8 cellular contexts compared by ENCODE assay signal in genomic region chr4:75673959-75674328, GRCh38. TPM values are rescaled to one million over a fixed set of nuclear protein-coding genes. Genes with fewer than 3 reads are reported as not detected.
DNase-seq lines count a peak whose midpoint lies in the region; ATAC-seq and TF ChIP-seq lines count a peak whose summit lies in the region.

No MANE protein-coding gene starts in this region.

- H3K36me3 ChIP-seq in muscle layer of colon (ENCODE audit: insufficient read depth, low read length) = no peaks in the 10 kb centered on the region

- H3K9me3 Mint-ChIP-seq in central memory CD8-positive, alpha-beta T cell = no peaks in the 10 kb centered on the region

- H3K27ac ChIP-seq in muscle layer of colon (ENCODE audit: low read depth, low read length) = peak overlapping the region; percentile 99

- POLR2A ChIA-PET in AG04449 (lab: Yijun Ruan, JAX) = interaction anchor here (1.8 kb wide), 1 partner anchor 50 kb away, joined by 7 read pairs; the partner anchor contains the start of gene USO1

- H3K4me3 ChIP-seq in AG04449 (ENCODE audit: low read depth, low read length) = peak overlapping the region; percentile 90
- H3K4me3 ChIP-seq in Jurkat, Clone E6-1 (ENCODE audit: low read length) = peak overlapping the region; percentile 97
- peak overlapping the region; percentile 90 to 95 for H3K4me3 ChIP-seq in muscle layer of colon (ENCODE audit: low read depth in 1 of 2, low read length in 2 of 2)

- H3K36me3 Mint-ChIP-seq in central memory CD8-positive, alpha-beta T cell (ENCODE audit: insufficient read depth) = peaks cover 21% of the 10 kb centered on the region

- TF ChIP-seq CTCF in AG04449 (IDR thresholded peaks at IDR 0.05; ENCODE audit: insufficient read depth, low read length, missing control alignments) = no peak

- no peaks in the 10 kb centered on the region for H3K27me3 ChIP-seq in muscle layer of colon (ENCODE audit: control insufficient read depth in 1 of 2, insufficient read depth in 2 of 2, low read length in 2 of 2)

- DNase-seq in AG04449 (ENCODE audit: low read depth, low spot score) (no peak), AG08396 (ENCODE audit: low spot score) (no peak)
- no peak for DNase-seq in Jurkat, Clone E6-1 (ENCODE audit: low read depth, low spot score)
- DNase-seq in central memory CD8-positive, alpha-beta T cell (ENCODE audit: low spot score in 2 of 2) = no peak

- H3K4me3 Mint-ChIP-seq in central memory CD8-positive, alpha-beta T cell = peak overlapping the region; percentile 100

- H3K27me3 Mint-ChIP-seq in central memory CD8-positive, alpha-beta T cell = no peaks in the 10 kb centered on the region

- no peaks in the 10 kb centered on the region for H3K9me3 ChIP-seq in muscle layer of colon (ENCODE audit: low read length)

- CTCF ChIA-PET in AG04449 (lab: Yijun Ruan, JAX) = interaction anchor here (6.5 kb wide), 1 partner anchor 50 kb away, joined by 35 read pairs; the partner anchor contains the start of gene USO1

- peak overlapping the region; percentile 95 for H3K9ac ChIP-seq in muscle layer of colon (ENCODE audit: low read length)

- H3K4me1 Mint-ChIP-seq in central memory CD8-positive, alpha-beta T cell = peaks cover 44% of the 10 kb centered on the region

- H3K4me1 ChIP-seq in muscle layer of colon (ENCODE audit: insufficient read depth, low read length) = peaks cover 34% of the 10 kb centered on the region

- H3K27ac Mint-ChIP-seq in central memory CD8-positive, alpha-beta T cell (ENCODE audit: low read depth) = peak overlapping the region; percentile 99

- no peak for ATAC-seq in central memory CD8-positive, alpha-beta T cell (replicated peaks; ENCODE audit: extremely low read depth, poor library complexity, severe bottlenecking)
- ATAC-seq in HG03460 (IDR thresholded peaks at IDR 0.05; ENCODE audit: unreplicated experiment) (no peak), HG02981 (IDR thresholded peaks at IDR 0.05; ENCODE audit: unreplicated experiment) (no peak), GM18498 (IDR thresholded peaks at IDR 0.05; ENCODE audit: unreplicated experiment) (no peak)

RNA-seq across cellular contexts. Expression of gene G3BP2, which starts 0.7 kb away (rescaled TPM):
- polyA plus RNA-seq in Jurkat, Clone E6-1 (2012; ENCODE audit: insufficient read depth, insufficient read length) = 101 TPM

RNA-seq across cellular contexts. Expression of gene CDKL2, which starts 43.6 kb away (rescaled TPM):
- not detected for polyA plus RNA-seq in Jurkat, Clone E6-1 (2012; ENCODE audit: insufficient read depth, insufficient read length)

RNA-seq across cellular contexts. Expression of gene USO1, which starts 50.4 kb away (rescaled TPM):
- polyA plus RNA-seq in Jurkat, Clone E6-1 (2012; ENCODE audit: insufficient read depth, insufficient read length) = 31.8 TPM
